Comparison of ENCODE assay signal across 2 cellular contexts in genomic region chr9:37967272-37967581, GRCh38.
TF ChIP-seq lines count a peak whose summit lies in the region.

No MANE protein-coding gene starts in this region.

TF ChIP-seq in IMR-90, 13 proteins besides CTCF, POLR2A, EP300 and RAD21:
- TF ChIP-seq SMC3 (IDR thresholded peaks at IDR 0.05; ENCODE audit: low read depth, low read length) (no peak), ELK1 (IDR thresholded peaks at IDR 0.05; ENCODE audit: borderline replicate concordance, low read depth, low read length) (no peak), USF2 (IDR thresholded peaks at IDR 0.05; ENCODE audit: low read depth, low read length) (no peak), FOS (IDR thresholded peaks at IDR 0.05; ENCODE audit: low read depth, low read length) (no peak), BHLHE40 (IDR thresholded peaks at IDR 0.05; ENCODE audit: low read depth, low read length) (no peak), RFX5 (IDR thresholded peaks at IDR 0.05; ENCODE audit: low read depth, low read length) (no peak)

TF ChIP-seq in HepG2, 621 proteins besides CTCF, POLR2A, EP300 and RAD21:
- TF ChIP-seq ZNF501 (CRISPR knock-in tag; IDR thresholded peaks at IDR 0.05), result 0 out of 2 replicates have a peak, but pooled peaks have one; percentile 6
- no peak for TF ChIP-seq PAWR (CRISPR knock-in tag; IDR thresholded peaks at IDR 0.05; ENCODE audit: borderline replicate concordance)
- no peak for TF ChIP-seq CEBPB (IDR thresholded peaks at IDR 0.05; ENCODE audit: borderline replicate concordance, low read depth, low read length)
- no peak for TF ChIP-seq ARID2 (CRISPR knock-in tag; IDR thresholded peaks at IDR 0.05; ENCODE audit: borderline replicate concordance)
TF ChIP-seq in HepG2: peak in this region for 1.
